Comparison of ENCODE assay signal across 17 cellular contexts in genomic region chr2:78408795-78409118, GRCh38.
"Had no signal": no experiment of that assay in that cellular context is flagged by ENCODE, and none has a peak within 500 bp of the region (broad histone marks: within the 10 kb centered on the region; RNA-seq: fewer than 3 reads in every experiment).

No MANE protein-coding gene starts in this region.

- H3K27ac Mint-ChIP-seq: activated naive CD8-positive, alpha-beta T cell treated with anti-CD3 and anti-CD28 coated beads, Interleukin-2, amount 10 ng/mL, durations not matched to agents 7 days and 5 days; activated T-helper 1 cell treated with anti-CD3 and anti-CD28 coated beads, Interleukin-12 subunit alpha, Interleukin-12 subunit beta, Interleukin-2, Interleukin-4 antibody, amounts not matched to agents 30 ng/mL and 10 ng/mL and 1 ng/mL, durations not matched to agents 14 hours and 24 hours and 36 hours; immature natural killer cell had no signal

- H3K4me3 ChIP-seq: heart left ventricle, lower lobe of right lung, stomach, testis had no signal

- H3K9me3 ChIP-seq: lower lobe of right lung, testis had no signal

- H3K4me1 Mint-ChIP-seq: activated naive CD8-positive, alpha-beta T cell treated with anti-CD3 and anti-CD28 coated beads, Interleukin-2, amount 10 ng/mL, durations not matched to agents 7 days and 5 days; central memory CD8-positive, alpha-beta T cell; immature natural killer cell; neural crest cell had no signal

- H3K27me3 ChIP-seq: brain microvascular endothelial cell, foreskin keratinocyte, heart left ventricle, stomach, testis had no signal

- H3K36me3 ChIP-seq: brain microvascular endothelial cell, heart left ventricle, lower lobe of right lung, stomach had no signal

- H3K27me3 Mint-ChIP-seq: activated naive CD8-positive, alpha-beta T cell treated with anti-CD3 and anti-CD28 coated beads, Interleukin-2, amount 10 ng/mL, durations not matched to agents 7 days and 5 days; central memory CD8-positive, alpha-beta T cell had no signal

- H3K27ac ChIP-seq: brain microvascular endothelial cell, foreskin keratinocyte, heart left ventricle, lower lobe of right lung, stomach, testis had no signal

- H3K36me3 Mint-ChIP-seq: activated naive CD8-positive, alpha-beta T cell treated with anti-CD3 and anti-CD28 coated beads, Interleukin-2, amount 10 ng/mL, durations not matched to agents 7 days and 5 days; immature natural killer cell had no signal

- H3K4me1 ChIP-seq: foreskin keratinocyte, heart left ventricle, lower lobe of right lung, stomach, testis had no signal

- DNase-seq: activated naive CD8-positive, alpha-beta T cell treated with anti-CD3 and anti-CD28 coated beads, Interleukin-2, amount 10 ng/mL, durations not matched to agents 7 days and 5 days; brain microvascular endothelial cell; effector CD8-positive, alpha-beta T cell; foreskin keratinocyte; immature natural killer cell; left cardiac atrium; lower lobe of right lung; midbrain; stomach; T1000; testis had no signal

- ATAC-seq: activated CD4-positive, CD25-positive, alpha-beta regulatory T cell treated with anti-CD3 and anti-CD28 coated beads, Interleukin-2, amount 50 U/mL, for 24 hours; foreskin keratinocyte; heart left ventricle; left cardiac atrium; sciatic nerve had no signal

- H3K4me3 Mint-ChIP-seq: activated naive CD8-positive, alpha-beta T cell treated with anti-CD3 and anti-CD28 coated beads, Interleukin-2, amount 10 ng/mL, durations not matched to agents 7 days and 5 days; activated T-helper 1 cell treated with anti-CD3 and anti-CD28 coated beads, Interleukin-12 subunit alpha, Interleukin-12 subunit beta, Interleukin-2, Interleukin-4 antibody, amounts not matched to agents 30 ng/mL and 10 ng/mL and 1 ng/mL, durations not matched to agents 14 hours and 24 hours and 36 hours; central memory CD8-positive, alpha-beta T cell; immature natural killer cell; neural crest cell had no signal

- H3K9me3 Mint-ChIP-seq: neural crest cell had no signal
